16 cellular contexts compared by ENCODE assay signal in the genomic region with DNA sequence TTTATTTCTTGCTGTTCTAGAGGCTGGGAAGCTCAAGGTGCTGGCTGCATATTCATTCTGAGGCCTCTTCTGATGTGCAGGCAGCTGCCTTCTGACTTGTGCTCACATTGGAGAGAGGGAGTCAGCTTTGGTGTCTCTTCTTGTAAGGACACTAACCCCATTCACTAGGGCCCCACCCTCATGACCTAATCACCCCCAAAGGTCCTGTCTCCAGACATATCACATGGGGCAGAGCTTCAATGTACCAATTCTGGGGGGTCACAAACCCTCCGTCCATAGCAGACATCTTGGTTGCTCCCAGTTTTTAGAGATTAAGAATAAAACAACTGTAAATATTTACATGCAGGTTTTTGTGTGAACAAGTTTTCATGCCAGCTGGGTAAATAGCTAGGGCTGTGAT.
DNase-seq lines count a peak whose midpoint lies in the region; ATAC-seq, FAIRE-seq and TF ChIP-seq lines count a peak whose summit lies in the region.
"Had no signal": no experiment of that assay in that cellular context is flagged by ENCODE, and none has a peak within 500 bp of the region (broad histone marks: within the 10 kb centered on the region; RNA-seq: fewer than 3 reads in every experiment).

No MANE protein-coding gene starts in this region.

- TF ChIP-seq EP300 in HepG2 (IDR thresholded peaks at IDR 0.05; ENCODE audit: low read depth in 2 of 2, low read length in 2 of 2) = no peak
- TF ChIP-seq EP300 in HepG2 (CRISPR knock-in tag; IDR thresholded peaks at IDR 0.05; ENCODE audit: borderline replicate concordance) = no peak

- DNase-seq in HepG2 (ENCODE audit: low spot score) (no peak), right lobe of liver (no peak), coronary artery (ENCODE audit: low spot score) (peak; percentile 17), mesenteric fat pad (ENCODE audit: low spot score) (peak; percentile 30), NCI-H748 (lab: John Stamatoyannopoulos, UW; ENCODE audit: unreplicated experiment) (no peak), kidney (no peak)
- DNase-seq in stimulated activated CD4-positive, alpha-beta T cell treated with anti-CD3 and anti-CD28 coated beads, Interleukin-12 subunit alpha, Interleukin-12 subunit beta, amount 100 ng/mL, for 4 hours = no peak
- DNase-seq: 8988T; AML-193; Calu3; CD4-positive, alpha-beta T cell; DMS 273 treated with DMSO at 0.1 percent for 48 hours; H7 had no signal

- no peak for TF ChIP-seq RAD21 in HepG2 (CRISPR knock-in tag; IDR thresholded peaks at IDR 0.05)

- in situ Hi-C loops in HepG2 (cut with HindIII; ENCODE audit: extremely low pct_ligation_motif_present, low pct_unique_long_range_greater_than_20kb) = no loop called here

- WGBS in HepG2 (ENCODE audit: low lambda C conversion rate) = 25% methylated on average over 1 of the region's 1 CpG
- WGBS in right lobe of liver (ENCODE audit: insufficient coverage, low coverage, low lambda C conversion rate, missing lambda C conversion rate) = 100% methylated on average over 1 of the region's 1 CpG

- POLR2A ChIA-PET in HepG2 (lab: Yijun Ruan, JAX) = no interaction called here

- H3K79me2 ChIP-seq in HepG2 (ENCODE audit: insufficient read depth, low read length) = no peaks in the 10 kb centered on the region

- H3K4me1 ChIP-seq in HepG2 (ENCODE audit: insufficient read depth, low read length) (peaks cover 13% of the 10 kb centered on the region), right lobe of liver (no peaks in the 10 kb centered on the region), kidney (ENCODE audit: control insufficient read depth in 1 of 2, insufficient read depth in 1 of 2, low read depth in 1 of 2, low read length in 2 of 2) (no peaks in the 10 kb centered on the region)

- H3K4me3 ChIP-seq in HepG2 (replicated peaks in 1 of 3; ENCODE audit: insufficient read depth in 1 of 3, low read depth in 2 of 3, low read length in 3 of 3) (no peak overlapping the region), right lobe of liver (no peak overlapping the region), coronary artery (no peak overlapping the region), kidney (ENCODE audit: low read length in 2 of 2) (no peak overlapping the region)
- H3K4me3 ChIP-seq: BLaER1 treated with 17β-estradiol and CSF1 and Interleukin-3, amounts not matched to agents 10 nM and 100 nM; GM12878; GM23338 had no signal

- no peaks in the 10 kb centered on the region for H3K36me3 ChIP-seq in HepG2 (replicated peaks in 1 of 2; ENCODE audit: control insufficient read depth in 1 of 2, insufficient read depth in 2 of 2, low read length in 2 of 2)
- H3K36me3 ChIP-seq in right lobe of liver = no peaks in the 10 kb centered on the region
- no peaks in the 10 kb centered on the region for H3K36me3 ChIP-seq in kidney (ENCODE audit: control insufficient read depth in 1 of 2, insufficient read depth in 2 of 2, low read length in 2 of 2)

- FAIRE-seq in HepG2 (lab: Jason Lieb, UNC) (no peak), kidney (lab: Jason Lieb, UNC) (no peak)
- FAIRE-seq: GM12878 had no signal

- H3K9me3 ChIP-seq in HepG2 (ENCODE audit: low read length) (no peaks in the 10 kb centered on the region), right lobe of liver (no peaks in the 10 kb centered on the region), kidney (ENCODE audit: control insufficient read depth in 1 of 2, low read length in 2 of 2) (peaks cover 0 to 2% of the 10 kb centered on the region in 2 donors)

- H3K27ac ChIP-seq in HepG2 (ENCODE audit: extremely low read length, insufficient read depth, low read length) = no peak overlapping the region
- no peak overlapping the region for H3K27ac ChIP-seq in right lobe of liver
- H3K27ac ChIP-seq in coronary artery = no peak overlapping the region
- H3K27ac ChIP-seq in kidney (ENCODE audit: low read depth in 2 of 2, low read length in 2 of 2) = no peak overlapping the region
- H3K27ac ChIP-seq: BLaER1 treated with 17β-estradiol and CSF1 and Interleukin-3, amounts not matched to agents 10 nM and 100 nM had no signal

- H4K20me1 ChIP-seq in HepG2 (ENCODE audit: insufficient read depth, low read length) = no peaks in the 10 kb centered on the region

- H3K9ac ChIP-seq in HepG2 (ENCODE audit: insufficient read depth, low read depth, low read length) (no peak overlapping the region), kidney (ENCODE audit: low read length in 2 of 2) (no peak overlapping the region)
- H3K9ac ChIP-seq: BLaER1 treated with 17β-estradiol and CSF1 and Interleukin-3, amounts not matched to agents 10 nM and 100 nM had no signal

- no peak overlapping the region for H2AFZ ChIP-seq in HepG2 (ENCODE audit: low read length)
- H2AFZ ChIP-seq: GM23338 had no signal

- peaks cover 1 to 22% of the 10 kb centered on the region in 2 experiments; a peak in 3 of 5 replicates for H3K27me3 ChIP-seq in HepG2 (ENCODE audit: control insufficient read depth in 1 of 2, insufficient read depth in 2 of 2, low read length in 2 of 2)
- no peaks in the 10 kb centered on the region for H3K27me3 ChIP-seq in right lobe of liver
- H3K27me3 ChIP-seq: BLaER1 treated with 17β-estradiol and CSF1 and Interleukin-3, amounts not matched to agents 10 nM and 100 nM had no signal

- H3K4me2 ChIP-seq in HepG2 (ENCODE audit: low read depth, low read length) = no peak overlapping the region
- H3K4me2 ChIP-seq: BLaER1 treated with 17β-estradiol and CSF1 and Interleukin-3, amounts not matched to agents 10 nM and 100 nM; GM23338 had no signal

- BruUV-seq in HepG2 (replicated peaks; lab: Mats Ljungman, UMichigan) = no TSS peak

- TF ChIP-seq POLR2A in HepG2 (IDR thresholded peaks at IDR 0.05; ENCODE audit: insufficient read depth in 1 of 2, low read depth in 2 of 2, low read length in 2 of 2) = no peak
- no peak for TF ChIP-seq POLR2A in right lobe of liver (IDR thresholded peaks at IDR 0.05)

- ATAC-seq in HepG2 = no peak
- ATAC-seq in right lobe of liver = no peak
- ATAC-seq: GM23338 had no signal

- intact Hi-C loops in HepG2 (cut with micrococcal nuclease; ENCODE audit: unreplicated experiment) (no loop called here), right lobe of liver (cut with DNase I) (no loop called here), kidney (cut with DNase I) (no loop called here)

- CTCF ChIA-PET in HepG2 (lab: Yijun Ruan, JAX; ENCODE audit: low intra/inter-chr PET ratio, low total read pairs) = no interaction called here

- TF ChIP-seq CTCF in HepG2 (CRISPR knock-in tag; IDR thresholded peaks at IDR 0.05) (no peak), right lobe of liver (IDR thresholded peaks at IDR 0.05) (no peak), coronary artery (IDR thresholded peaks at IDR 0.05) (no peak), kidney (IDR thresholded peaks at IDR 0.05; ENCODE audit: borderline replicate concordance, extremely low read depth, insufficient read depth) (no peak)

TF ChIP-seq in HepG2, 621 proteins besides CTCF, POLR2A, EP300 and RAD21:
- peak; percentile 56; the same call in 1 of the 2 replicates for TF ChIP-seq ZNF264 (CRISPR knock-in tag; IDR thresholded peaks at IDR 0.05)
- TF ChIP-seq ZNF235 (CRISPR knock-in tag; IDR thresholded peaks at IDR 0.05; ENCODE audit: borderline replicate concordance) = no peak
TF ChIP-seq in HepG2: peak in this region for 1.

Comparison
In these comparisons a context has a peak if more than half of its experiments do, and no peak if none do; other contexts are left out.
1. DNase-seq: peak in coronary artery (single experiment) and mesenteric fat pad (single experiment); none in HepG2 (single experiment), right lobe of liver (0 of 3), stimulated activated CD4-positive, alpha-beta T cell treated with anti-CD3 and anti-CD28 coated beads, Interleukin-12 subunit alpha, Interleukin-12 subunit beta, amount 100 ng/mL, for 4 hours (single experiment), NCI-H748 (single experiment) and kidney (single experiment).